In genomic region chr3:145943994-145944393, GRCh38 we compare ENCODE assay signal across 22 cellular contexts.
"Had no signal": no experiment of that assay in that cellular context is flagged by ENCODE, and none has a peak within 500 bp of the region (broad histone marks: within the 10 kb centered on the region; RNA-seq: fewer than 3 reads in every experiment).

No MANE protein-coding gene starts in this region.

- DNase-seq: dorsolateral prefrontal cortex; effector CD4-positive, alpha-beta T cell; left cardiac atrium; left lung; mesenchymal stem cell; mucosa of descending colon; naive B cell; stimulated activated CD4-positive, alpha-beta T cell treated with anti-CD3 and anti-CD28 coated beads, Interleukin-2, amount 100 ng/mL, for 24 hours; stimulated activated CD4-positive, alpha-beta T cell treated with anti-CD3 and anti-CD28 coated beads, Interleukin-4, amount 100 ng/mL, for 24 hours; stimulated activated naive CD8-positive, alpha-beta T cell treated with anti-CD3 and anti-CD28 coated beads, Interleukin-15, Interleukin-2, amounts not matched to agents 100 U/mL and 50 U/mL, for 24 hours; substantia nigra; testis; tibial artery had no signal

- H3K27me3 Mint-ChIP-seq: naive B cell; natural killer cell treated with Interleukin-12 subunit alpha and Interleukin-12 subunit beta and Interleukin-15 and Interleukin-18, amount 100 ng/mL, for 72 hours; type B pancreatic cell had no signal

- ATAC-seq: left cardiac atrium; left lung; mucosa of descending colon; natural killer cell treated with Interleukin-12 subunit alpha and Interleukin-12 subunit beta and Interleukin-15 and Interleukin-18, amount 100 ng/mL, for 72 hours; sciatic nerve; stimulated activated effector memory CD8-positive, alpha-beta T cell treated with anti-CD3 and anti-CD28 coated beads, Interleukin-12 subunit alpha, Interleukin-12 subunit beta, amount 100 ng/mL, for 72 hours; stimulated activated naive CD8-positive, alpha-beta T cell treated with anti-CD3 and anti-CD28 coated beads, Interleukin-15, Interleukin-2, amounts not matched to agents 100 U/mL and 50 U/mL, for 24 hours had no signal

- H3K9me3 Mint-ChIP-seq: neural crest cell, type B pancreatic cell had no signal

- H3K9me3 ChIP-seq: mucosa of descending colon, prostate gland, testis, tibial artery had no signal

- H3K27me3 ChIP-seq: dorsolateral prefrontal cortex, left lung, right atrium auricular region, testis, tibial artery had no signal

- H3K4me3 Mint-ChIP-seq: mesothelial cell of epicardium; naive B cell; natural killer cell treated with Interleukin-12 subunit alpha and Interleukin-12 subunit beta and Interleukin-15 and Interleukin-18, amount 100 ng/mL, for 72 hours; neural crest cell; stimulated activated effector memory CD8-positive, alpha-beta T cell treated with anti-CD3 and anti-CD28 coated beads, Interleukin-12 subunit alpha, Interleukin-12 subunit beta, amount 100 ng/mL, for 72 hours; type B pancreatic cell had no signal

- H3K36me3 Mint-ChIP-seq: mesothelial cell of epicardium; naive B cell; natural killer cell treated with Interleukin-12 subunit alpha and Interleukin-12 subunit beta and Interleukin-15 and Interleukin-18, amount 100 ng/mL, for 72 hours; stimulated activated effector memory CD8-positive, alpha-beta T cell treated with anti-CD3 and anti-CD28 coated beads, Interleukin-12 subunit alpha, Interleukin-12 subunit beta, amount 100 ng/mL, for 72 hours; type B pancreatic cell had no signal

- H3K79me2 ChIP-seq: parathyroid adenoma had no signal

- H3K36me3 ChIP-seq: left lung, prostate gland, right atrium auricular region, tibial artery had no signal

- H3K4me1 ChIP-seq: left lung, parathyroid adenoma, prostate gland, right atrium auricular region, testis, tibial artery had no signal

- H3K4me3 ChIP-seq: dorsolateral prefrontal cortex, left lung, mucosa of descending colon, prostate gland, right atrium auricular region, testis, tibial artery had no signal

- H3K27ac ChIP-seq: dorsolateral prefrontal cortex, left lung, parathyroid adenoma, prostate gland, right atrium auricular region, testis, tibial artery had no signal

- H3K27ac Mint-ChIP-seq: mesothelial cell of epicardium; naive B cell; natural killer cell treated with Interleukin-12 subunit alpha and Interleukin-12 subunit beta and Interleukin-15 and Interleukin-18, amount 100 ng/mL, for 72 hours; stimulated activated effector memory CD8-positive, alpha-beta T cell treated with anti-CD3 and anti-CD28 coated beads, Interleukin-12 subunit alpha, Interleukin-12 subunit beta, amount 100 ng/mL, for 72 hours; type B pancreatic cell had no signal

- H2AFZ ChIP-seq: parathyroid adenoma had no signal

- H3K4me1 Mint-ChIP-seq: naive B cell; neural crest cell; stimulated activated effector memory CD8-positive, alpha-beta T cell treated with anti-CD3 and anti-CD28 coated beads, Interleukin-12 subunit alpha, Interleukin-12 subunit beta, amount 100 ng/mL, for 72 hours had no signal
